Comparison of ENCODE assay signal across 24 cellular contexts in genomic region chr11:121159721-121160120, GRCh38.
"Had no signal": no experiment of that assay in that cellular context is flagged by ENCODE, and none has a peak within 500 bp of the region (broad histone marks: within the 10 kb centered on the region; RNA-seq: fewer than 3 reads in every experiment).

No MANE protein-coding gene starts in this region.

- H3K4me3 Mint-ChIP-seq: activated CD8-positive, alpha-beta T cell treated with anti-CD3 and anti-CD28 coated beads, Interleukin-2, amount 10 ng/mL, durations not matched to agents 7 days and 5 days; activated naive CD8-positive, alpha-beta T cell treated with anti-CD3 and anti-CD28 coated beads, Interleukin-2, amount 50 U/mL, for 24 hours; activated T-cell treated with anti-CD3 and anti-CD28 coated beads, Interleukin-2, amount 50 U/mL, for 24 hours; activated T-helper 1 cell treated with anti-CD3 and anti-CD28 coated beads, Interleukin-12 subunit alpha, Interleukin-12 subunit beta, Interleukin-2, Interleukin-4 antibody, amounts not matched to agents 30 ng/mL and 10 ng/mL and 1 ng/mL, durations not matched to agents 14 hours and 24 hours and 36 hours; brain; central memory CD8-positive, alpha-beta T cell; WTC11 had no signal

- H3K4me1 Mint-ChIP-seq: central memory CD8-positive, alpha-beta T cell had no signal

- DNase-seq: activated CD4-positive, alpha-beta T cell treated with anti-CD3 and anti-CD28 coated beads for 48 hours; activated CD4-positive, alpha-beta T cell treated with anti-CD3 and anti-CD28 coated beads, Interleukin-2, amount 50 U/mL, for 4 hours; activated CD4-positive, CD25-positive, alpha-beta regulatory T cell treated with anti-CD3 and anti-CD28 coated beads, Interleukin-2, amount 50 U/mL, for 72 hours; activated CD8-positive, alpha-beta T cell treated with anti-CD3 and anti-CD28 coated beads, Interleukin-2, amount 10 ng/mL, durations not matched to agents 7 days and 5 days; activated effector memory CD4-positive, alpha-beta T cell treated with Interleukin-2 at 50 U/mL for 16 hours; activated naive CD4-positive, alpha-beta T cell treated with Interleukin-2 at 50 U/mL for 16 hours; activated naive CD8-positive, alpha-beta T cell treated with anti-CD3 and anti-CD28 coated beads, Interleukin-2, amount 50 U/mL, for 24 hours; activated T-cell treated with anti-CD3 and anti-CD28 coated beads, Interleukin-2, amount 50 U/mL, for 24 hours; amniotic stem cell; KBM-7; NCI-H1092; NCI-H1436 treated with DMSO at 0.1 percent for 48 hours; NCI-H1930; NCI-H2107; NCI-H510A treated with DMSO at 0.1 percent for 48 hours; NCI-H82; Peyer's patch; SHP77; SW 1271 had no signal

- H3K9me3 Mint-ChIP-seq: activated naive CD4-positive, alpha-beta T cell treated with anti-CD3 and anti-CD28 coated beads, Interleukin-2, amount 50 U/mL, for 72 hours; activated naive CD8-positive, alpha-beta T cell treated with anti-CD3 and anti-CD28 coated beads, Interleukin-2, amount 50 U/mL, for 24 hours; activated T-cell treated with anti-CD3 and anti-CD28 coated beads, Interleukin-2, amount 50 U/mL, for 24 hours; activated T-helper 1 cell treated with anti-CD3 and anti-CD28 coated beads, Interleukin-12 subunit alpha, Interleukin-12 subunit beta, Interleukin-2, Interleukin-4 antibody, amounts not matched to agents 30 ng/mL and 10 ng/mL and 1 ng/mL, durations not matched to agents 14 hours and 24 hours and 36 hours; brain; central memory CD8-positive, alpha-beta T cell; WTC11 had no signal

- H3K27me3 Mint-ChIP-seq: activated naive CD8-positive, alpha-beta T cell treated with anti-CD3 and anti-CD28 coated beads, Interleukin-2, amount 50 U/mL, for 24 hours; brain had no signal

- H3K27ac Mint-ChIP-seq: activated CD8-positive, alpha-beta T cell treated with anti-CD3 and anti-CD28 coated beads, Interleukin-2, amount 10 ng/mL, durations not matched to agents 7 days and 5 days; activated naive CD4-positive, alpha-beta T cell treated with anti-CD3 and anti-CD28 coated beads, Interleukin-2, amount 50 U/mL, for 72 hours; activated naive CD8-positive, alpha-beta T cell treated with anti-CD3 and anti-CD28 coated beads, Interleukin-2, amount 50 U/mL, for 24 hours; activated T-cell treated with anti-CD3 and anti-CD28 coated beads, Interleukin-2, amount 50 U/mL, for 24 hours; activated T-helper 1 cell treated with anti-CD3 and anti-CD28 coated beads, Interleukin-12 subunit alpha, Interleukin-12 subunit beta, Interleukin-2, Interleukin-4 antibody, amounts not matched to agents 30 ng/mL and 10 ng/mL and 1 ng/mL, durations not matched to agents 14 hours and 24 hours and 36 hours; brain; WTC11 had no signal

- H3K36me3 Mint-ChIP-seq: activated naive CD4-positive, alpha-beta T cell treated with anti-CD3 and anti-CD28 coated beads, Interleukin-2, amount 50 U/mL, for 72 hours; WTC11 had no signal
